8 cellular contexts compared by ENCODE assay signal in genomic region chr1:236642763-236643162, GRCh38. TPM values are rescaled to one million over a fixed set of nuclear protein-coding genes. Genes with fewer than 3 reads are reported as not detected.
"Had no signal": no experiment of that assay in that cellular context is flagged by ENCODE, and none has a peak within 500 bp of the region (broad histone marks: within the 10 kb centered on the region; RNA-seq: fewer than 3 reads in every experiment).

No MANE protein-coding gene starts in this region.

- ATAC-seq: GM12878 had no signal

- H3K4me3 ChIP-seq: GM12878 had no signal

- FAIRE-seq: G401.6, GM12878, GM12891, GM12892, GM18507, GM19239 had no signal

- DNase-seq: GDM1, GF-D8 had no signal

RNA-seq across cellular contexts. Expression of gene ACTN2, which starts 43.5 kb away (rescaled TPM):
- total RNA-seq: GM12878 had no signal
